Comparison of ENCODE assay signal across 35 cellular contexts in the genomic region with DNA sequence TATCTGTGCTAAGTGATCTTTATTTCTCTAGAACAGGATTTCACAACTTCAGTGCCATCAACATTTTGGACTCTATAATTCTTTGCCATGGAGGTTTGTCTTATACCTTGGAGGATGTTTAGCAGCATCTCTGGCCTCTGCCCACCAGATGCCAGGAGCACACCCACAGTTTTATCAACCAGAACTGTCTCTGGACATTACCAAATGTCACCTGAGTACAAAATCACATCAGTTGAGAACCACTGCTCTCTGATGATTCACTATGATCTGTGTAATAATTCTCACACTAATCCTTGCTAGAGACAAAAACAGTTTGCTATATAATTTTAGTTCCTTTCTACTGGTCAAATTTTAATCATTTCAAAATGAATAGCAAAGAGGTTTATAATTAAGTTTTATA.
"Had no signal": no experiment of that assay in that cellular context is flagged by ENCODE, and none has a peak within 500 bp of the region (broad histone marks: within the 10 kb centered on the region; RNA-seq: fewer than 3 reads in every experiment).

No MANE protein-coding gene starts in this region.

- H3K27ac ChIP-seq: KMS-11 had no signal

- H3K4me3 ChIP-seq: MG63 had no signal

- H3K27me3 ChIP-seq: MG63 had no signal

- H3K9ac ChIP-seq: KMS-11 had no signal

- DNase-seq: Karpas-422, Kasumi-1, KG1, MG63, MM.1S, MV-4-11, NCI-H1048, NCI-H1092, NCI-H1092 treated with DMSO at 0.1 percent for 48 hours, NCI-H1105, NCI-H1105 treated with DMSO at 0.1 percent for 48 hours, NCI-H1417, NCI-H1417 treated with DMSO at 0.1 percent for 48 hours, NCI-H1436, NCI-H1436 treated with DMSO at 0.1 percent for 48 hours, NCI-H146, NCI-H1694, NCI-H1694 treated with DMSO at 0.1 percent for 48 hours, NCI-H187, NCI-H187 treated with DMSO at 0.1 percent for 48 hours, NCI-H1930, NCI-H2029, NCI-H2029 treated with DMSO at 0.1 percent for 48 hours, NCI-H2081, NCI-H2081 treated with DMSO at 0.1 percent for 48 hours, NCI-H2107, NCI-H2171, NCI-H2171 treated with DMSO at 0.1 percent for 48 hours, NCI-H2227 treated with DMSO at 0.1 percent for 48 hours, NCI-H226, NCI-H345, NCI-H446, NCI-H446 treated with DMSO at 0.1 percent for 48 hours, NCI-H510A had no signal

- H3K4me2 ChIP-seq: KMS-11 had no signal

- H3K36me3 ChIP-seq: MG63 had no signal

- H3K9me3 ChIP-seq: MG63 had no signal
